20 cellular contexts compared by ENCODE assay signal in genomic region chr7:81902536-81902935, GRCh38.
DNase-seq lines count a peak whose midpoint lies in the region; ATAC-seq and TF ChIP-seq lines count a peak whose summit lies in the region.
"Had no signal": no experiment of that assay in that cellular context is flagged by ENCODE, and none has a peak within 500 bp of the region (broad histone marks: within the 10 kb centered on the region; RNA-seq: fewer than 3 reads in every experiment).

No MANE protein-coding gene starts in this region.

- H3K27ac ChIP-seq in OCI-LY1 (ENCODE audit: low read depth, low read length, poor library complexity, severe bottlenecking), result peak overlapping the region; percentile 5
- H3K27ac ChIP-seq: BLaER1 treated with 17β-estradiol and CSF1 and Interleukin-3, amounts not matched to agents 10 nM and 100 nM had no signal

- H3K27me3 ChIP-seq in OCI-LY1 (ENCODE audit: insufficient read depth, low read length), result no peaks in the 10 kb centered on the region
- H3K27me3 ChIP-seq: BLaER1 treated with 17β-estradiol and CSF1 and Interleukin-3, amounts not matched to agents 10 nM and 100 nM; MG63 had no signal

- no peaks in the 10 kb centered on the region for H3K79me2 ChIP-seq in OCI-LY1 (ENCODE audit: insufficient read depth, low read length)

- H3K36me3 ChIP-seq in OCI-LY1 (ENCODE audit: insufficient read depth, low read length), result no peaks in the 10 kb centered on the region
- H3K36me3 ChIP-seq: BLaER1 treated with 17β-estradiol and CSF1 and Interleukin-3, amounts not matched to agents 10 nM and 100 nM; MG63 had no signal

- peaks cover 11% of the 10 kb centered on the region; the same call in 1 of the 2 replicates for H3K9me3 ChIP-seq in OCI-LY1 (ENCODE audit: low read length)
- H3K9me3 ChIP-seq: MG63 had no signal

- no peak overlapping the region for H3K9ac ChIP-seq in OCI-LY1 (ENCODE audit: low read length)
- H3K9ac ChIP-seq: BLaER1 treated with 17β-estradiol and CSF1 and Interleukin-3, amounts not matched to agents 10 nM and 100 nM had no signal

- TF ChIP-seq CTCF in OCI-LY1 (IDR thresholded peaks at IDR 0.05; ENCODE audit: low read length), result no peak

- ATAC-seq in HG02852 (IDR thresholded peaks at IDR 0.05; ENCODE audit: unreplicated experiment) (peak; percentile 70), HG03354 (IDR thresholded peaks at IDR 0.05; ENCODE audit: poor library complexity, severe bottlenecking, unreplicated experiment) (peak; percentile 63), GM21390 (IDR thresholded peaks at IDR 0.05; ENCODE audit: unreplicated experiment) (no peak), GM21526 (IDR thresholded peaks at IDR 0.05; ENCODE audit: low FRiP score, unreplicated experiment) (no peak), GM18907 (IDR thresholded peaks at IDR 0.05; ENCODE audit: unreplicated experiment) (no peak)
- ATAC-seq: Right ventricle myocardium inferior had no signal

- no peak overlapping the region for H3K4me3 ChIP-seq in OCI-LY1 (ENCODE audit: low read depth, low read length, poor library complexity, severe bottlenecking)
- H3K4me3 ChIP-seq: BLaER1 treated with 17β-estradiol and CSF1 and Interleukin-3, amounts not matched to agents 10 nM and 100 nM; MG63 had no signal

- H3F3A ChIP-seq in OCI-LY1 (ENCODE audit: insufficient read depth, low read length), result no peaks in the 10 kb centered on the region

- no peak for DNase-seq in stimulated activated CD4-positive, alpha-beta T cell treated with anti-CD3 and anti-CD28 coated beads, Interleukin-1b, Interleukin-23, amount 100 ng/mL, for 48 hours
- DNase-seq: Caco-2; CD4-positive, alpha-beta memory T cell; DMS 273 treated with DMSO at 0.1 percent for 48 hours; DND-41; NCI-H1105; NCI-H2029 treated with DMSO at 0.1 percent for 48 hours; NCI-H345; NCI-H524; NCI-H774; OCI-M1 had no signal

- H4K20me1 ChIP-seq in OCI-LY1 (ENCODE audit: insufficient read depth, low read length), result no peaks in the 10 kb centered on the region
- H4K20me1 ChIP-seq: BLaER1 treated with 17β-estradiol and CSF1 and Interleukin-3, amounts not matched to agents 10 nM and 100 nM had no signal

- H2AFZ ChIP-seq in OCI-LY1 (ENCODE audit: low read length), result no peak overlapping the region

- H3K4me2 ChIP-seq in OCI-LY1 (ENCODE audit: low read length), result no peak overlapping the region; the same call in 1 of the 2 replicates
- H3K4me2 ChIP-seq: BLaER1 treated with 17β-estradiol and CSF1 and Interleukin-3, amounts not matched to agents 10 nM and 100 nM had no signal

- no peaks in the 10 kb centered on the region for H3K9me2 ChIP-seq in OCI-LY1 (ENCODE audit: low read depth, low read length)

- peaks cover 15% of the 10 kb centered on the region for H3K4me1 ChIP-seq in OCI-LY1 (ENCODE audit: insufficient read depth, low read length, severe bottlenecking)

Comparison
In these comparisons a context has a peak if more than half of its experiments do, and no peak if none do; other contexts are left out.
1. ATAC-seq: peak in HG02852 (single experiment) and HG03354 (single experiment); none in GM21390 (single experiment), GM21526 (single experiment) and GM18907 (single experiment).